23 cellular contexts compared by ENCODE assay signal in the genomic region with DNA sequence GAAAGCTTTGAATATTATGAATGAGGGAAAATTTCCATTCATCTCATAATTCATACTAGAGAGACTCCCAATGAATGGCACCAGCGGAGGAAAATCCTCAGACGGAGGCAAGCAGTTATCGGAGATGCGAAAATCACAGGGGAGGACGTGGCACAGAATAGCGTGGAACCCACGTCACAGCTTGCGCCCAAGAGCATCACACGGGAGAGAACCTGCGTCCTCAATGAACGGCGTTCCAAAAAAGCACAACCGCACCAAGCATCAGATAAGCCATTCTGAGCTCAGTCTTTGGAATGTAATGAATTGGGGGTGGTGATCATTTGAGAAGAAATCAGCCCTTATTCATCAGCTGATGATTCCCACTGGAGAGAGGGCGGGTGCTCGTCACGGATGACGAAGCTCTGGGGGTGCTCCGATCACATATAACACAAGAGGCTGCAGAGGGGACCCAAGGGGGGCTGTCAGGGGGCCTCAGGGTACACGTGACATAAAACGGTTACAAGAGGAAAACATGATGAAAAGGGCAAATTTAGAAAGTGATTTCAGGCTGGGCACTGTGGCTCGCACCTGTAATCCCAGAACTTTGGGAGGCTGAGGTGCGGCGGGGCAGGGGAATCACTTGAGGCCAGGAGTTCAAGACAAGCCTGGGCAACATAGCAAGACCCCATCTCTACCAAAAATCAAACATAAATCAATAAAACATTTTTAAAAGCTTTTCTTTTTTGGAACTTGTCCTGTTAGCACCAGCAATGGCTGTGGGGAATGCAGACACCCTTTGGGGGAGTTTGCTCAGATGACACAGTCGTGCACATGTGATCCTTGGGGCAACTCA.
"Had no signal": no experiment of that assay in that cellular context is flagged by ENCODE, and none has a peak within 500 bp of the region (broad histone marks: within the 10 kb centered on the region; RNA-seq: fewer than 3 reads in every experiment).

No MANE protein-coding gene starts in this region.

- H3K4me1 Mint-ChIP-seq: nephron had no signal

- H3K4me3 Mint-ChIP-seq: dendritic cell treated with granulocyte-macrophage colony-stimulating factor and Interleukin-4, amounts not matched to agents 40 ng/mL and 50 ng/mL, for 4 days; endodermal cell; mesothelial cell of epicardium; naive B cell; nephron; neural progenitor cell; stimulated activated effector memory CD8-positive, alpha-beta T cell treated with anti-CD3 and anti-CD28 coated beads, Interleukin-12 subunit alpha, Interleukin-12 subunit beta, amount 100 ng/mL, for 72 hours had no signal

- H3K4me1 ChIP-seq: neural progenitor cell, prostate gland had no signal

- H3K9me3 ChIP-seq: mucosa of descending colon, prostate gland, sigmoid colon, thoracic aorta, tibial nerve, upper lobe of left lung had no signal

- H3K36me3 ChIP-seq: neural progenitor cell, prostate gland, sigmoid colon, thoracic aorta, tibial nerve, upper lobe of left lung had no signal

- H3K27ac ChIP-seq: epithelial cell of prostate, neural progenitor cell, prostate gland, sigmoid colon, thoracic aorta, tibial nerve, upper lobe of left lung had no signal

- ATAC-seq: esophagus mucosa; left lobe of liver; mucosa of descending colon; right cardiac atrium; stimulated activated effector memory CD8-positive, alpha-beta T cell treated with anti-CD3 and anti-CD28 coated beads, Interleukin-12 subunit alpha, Interleukin-12 subunit beta, amount 100 ng/mL, for 72 hours; stimulated activated naive CD8-positive, alpha-beta T cell treated with anti-CD3 and anti-CD28 coated beads, Interleukin-15, Interleukin-2, amounts not matched to agents 100 U/mL and 50 U/mL, for 24 hours had no signal

- H3K27ac Mint-ChIP-seq: dendritic cell treated with granulocyte-macrophage colony-stimulating factor and Interleukin-4, amounts not matched to agents 40 ng/mL and 50 ng/mL, for 4 days; endodermal cell; nephron; neural progenitor cell; stimulated activated effector memory CD8-positive, alpha-beta T cell treated with anti-CD3 and anti-CD28 coated beads, Interleukin-12 subunit alpha, Interleukin-12 subunit beta, amount 100 ng/mL, for 72 hours had no signal

- H3K9ac ChIP-seq: neural progenitor cell had no signal

- H3K27me3 ChIP-seq: neural progenitor cell, upper lobe of left lung had no signal

- H3K9me3 Mint-ChIP-seq: dendritic cell treated with granulocyte-macrophage colony-stimulating factor and Interleukin-4, amounts not matched to agents 40 ng/mL and 50 ng/mL, for 4 days; endodermal cell; mesothelial cell of epicardium; naive B cell; stimulated activated effector memory CD8-positive, alpha-beta T cell treated with anti-CD3 and anti-CD28 coated beads, Interleukin-12 subunit alpha, Interleukin-12 subunit beta, amount 100 ng/mL, for 72 hours had no signal

- H3K36me3 Mint-ChIP-seq: mesothelial cell of epicardium; naive B cell; neural progenitor cell; stimulated activated effector memory CD8-positive, alpha-beta T cell treated with anti-CD3 and anti-CD28 coated beads, Interleukin-12 subunit alpha, Interleukin-12 subunit beta, amount 100 ng/mL, for 72 hours had no signal

- H3K4me2 ChIP-seq: neural progenitor cell had no signal

- DNase-seq: effector CD8-positive, alpha-beta T cell; endodermal cell; foreskin melanocyte; mesenchymal stem cell; mucosa of descending colon; naive B cell; right cardiac atrium; sigmoid colon; stimulated activated CD4-positive, alpha-beta T cell treated with anti-CD3 and anti-CD28 coated beads, Interleukin-2, amount 100 ng/mL, for 24 hours; stimulated activated CD4-positive, alpha-beta T cell treated with anti-CD3 and anti-CD28 coated beads, Interleukin-4, amount 100 ng/mL, for 24 hours; stimulated activated naive CD8-positive, alpha-beta T cell treated with anti-CD3 and anti-CD28 coated beads, Interleukin-15, Interleukin-2, amounts not matched to agents 100 U/mL and 50 U/mL, for 24 hours; upper lobe of left lung had no signal

- H3K4me3 ChIP-seq: mucosa of descending colon, neural progenitor cell, prostate gland, sigmoid colon, thoracic aorta, tibial nerve, upper lobe of left lung had no signal
